Comparison of ENCODE assay signal across 8 cellular contexts in genomic region chr12:19440019-19440858, GRCh38. TPM values are rescaled to one million over a fixed set of nuclear protein-coding genes. Genes with fewer than 3 reads are reported as not detected.
DNase-seq lines count a peak whose midpoint lies in the region; ATAC-seq and TF ChIP-seq lines count a peak whose summit lies in the region.

No MANE protein-coding gene starts in this region.

- H3K4me3 ChIP-seq in Karpas-422 (ENCODE audit: low read length) (peak overlapping the region; percentile 77), body of pancreas (peak overlapping the region; percentile 98 to 100), iPS-18a (ENCODE audit: low read length) (peak overlapping the region; percentile 88), skeletal muscle tissue (ENCODE audit: low read length in 3 of 3) (peak overlapping the region; percentile 87 to 94 (median 92))

- H3K4me2 ChIP-seq in Karpas-422 (ENCODE audit: low read depth, low read length, poor library complexity, severe bottlenecking), result peak overlapping the region; percentile 84

- H4K20me1 ChIP-seq in Karpas-422 (ENCODE audit: insufficient read depth, low read depth, low read length), result peaks cover 27% of the 10 kb centered on the region

- H3K27ac ChIP-seq in Karpas-422 (ENCODE audit: low read length) (0 out of 2 replicates have a peak overlapping the region, but pooled peaks have one; percentile 43), body of pancreas (peak overlapping the region; percentile 33 to 89 (median 78)), iPS-18a (ENCODE audit: low read length) (no peak overlapping the region), skeletal muscle tissue (ENCODE audit: low read depth, low read length) (peak overlapping the region; percentile 86)

- peak in 1 of 7 experiments; percentile 8 for TF ChIP-seq CTCF in body of pancreas (IDR thresholded peaks at IDR 0.05)

- H3K9ac ChIP-seq in Karpas-422 (ENCODE audit: low read length) (peak overlapping the region; percentile 99), iPS-18a (ENCODE audit: low read length) (peak overlapping the region; percentile 64), skeletal muscle tissue (ENCODE audit: low read depth in 1 of 3, low read length in 3 of 3) (peak overlapping the region; percentile 88 to 89 (median 88))

- H3K9me3 ChIP-seq in Karpas-422 (ENCODE audit: low read length) (no peaks in the 10 kb centered on the region), body of pancreas (no peaks in the 10 kb centered on the region), iPS-18a (ENCODE audit: control insufficient read depth, low read depth, low read length) (no peaks in the 10 kb centered on the region), skeletal muscle tissue (ENCODE audit: control insufficient read depth in 3 of 3, low read length in 3 of 3) (no peaks in the 10 kb centered on the region)

- intact Hi-C loops in body of pancreas (cut with DNase I), result no loop called here

- peak overlapping the region; percentile 79; the same call in 1 of the 2 replicates for H2AFZ ChIP-seq in Karpas-422 (ENCODE audit: low read length)

- H3K27me3 ChIP-seq in Karpas-422 (ENCODE audit: low read length) (no peaks in the 10 kb centered on the region), body of pancreas (no peaks in the 10 kb centered on the region), iPS-18a (ENCODE audit: control insufficient read depth, insufficient read depth, low read length) (no peaks in the 10 kb centered on the region), skeletal muscle tissue (ENCODE audit: control insufficient read depth in 3 of 3, insufficient read depth in 3 of 3, low read length in 3 of 3) (no peaks in the 10 kb centered on the region)

- DNase-seq in EL (peak; percentile 67), Karpas-422 (peak; percentile 79), UCSD-AML1 (lab: John Stamatoyannopoulos, UW; ENCODE audit: unreplicated experiment) (peak; percentile 64), body of pancreas (peak; percentile 33 to 43 (median 41)), KG1 (lab: John Stamatoyannopoulos, UW) (no peak)

- ATAC-seq in GM21717 (IDR thresholded peaks at IDR 0.05; ENCODE audit: unreplicated experiment) (peak; percentile 45), body of pancreas (peak; percentile 33)

- H3K79me2 ChIP-seq in Karpas-422 (ENCODE audit: low read length), result peaks cover 54% of the 10 kb centered on the region

- no peaks in the 10 kb centered on the region for H3K9me2 ChIP-seq in Karpas-422 (replicated peaks; ENCODE audit: insufficient read depth, low read length)

- 0 to 1% methylated on average over 25 to 71 of the region's 71 CpGs for WGBS in body of pancreas, 2 donors

- H3K4me1 ChIP-seq in Karpas-422 (ENCODE audit: low read length) (peaks cover 28% of the 10 kb centered on the region), body of pancreas (peaks cover 15% of the 10 kb centered on the region), iPS-18a (ENCODE audit: control insufficient read depth, low read depth, low read length) (peaks cover 33% of the 10 kb centered on the region), skeletal muscle tissue (ENCODE audit: control insufficient read depth in 3 of 3, insufficient read depth in 3 of 3, low read length in 3 of 3) (peaks cover 5 to 20% (median 10%) of the 10 kb centered on the region in 3 donors)

- H3K36me3 ChIP-seq in Karpas-422 (ENCODE audit: insufficient read depth, low read length) (peaks cover 22% of the 10 kb centered on the region), body of pancreas (replicated peaks in 1 of 2; ENCODE audit: insufficient read depth in 1 of 2, low read depth in 2 of 2) (no peaks in the 10 kb centered on the region), iPS-18a (ENCODE audit: control insufficient read depth, low read depth, low read length) (peaks cover 3% of the 10 kb centered on the region), skeletal muscle tissue (ENCODE audit: control insufficient read depth in 3 of 3, insufficient read depth in 3 of 3, low read length in 3 of 3) (no peaks in the 10 kb centered on the region)

- peak in 1 of 3 donors; percentile 9 for TF ChIP-seq POLR2A in body of pancreas (IDR thresholded peaks at IDR 0.05)

RNA-seq across cellular contexts. Expression of gene AEBP2, which starts 0.9 kb away (rescaled TPM):
- total RNA-seq in Karpas-422 (2014; rRNA removed; shearing (Covaris generic); ENCODE audit: low replicate concordance), result 15.5 and 31.6 TPM in 2 replicates
- total RNA-seq in body of pancreas, result 10 to 100 TPM; 25.1 to 25.7 TPM
- 39.7 TPM for total RNA-seq in skeletal muscle tissue
